15 cellular contexts compared by ENCODE assay signal in the genomic region with DNA sequence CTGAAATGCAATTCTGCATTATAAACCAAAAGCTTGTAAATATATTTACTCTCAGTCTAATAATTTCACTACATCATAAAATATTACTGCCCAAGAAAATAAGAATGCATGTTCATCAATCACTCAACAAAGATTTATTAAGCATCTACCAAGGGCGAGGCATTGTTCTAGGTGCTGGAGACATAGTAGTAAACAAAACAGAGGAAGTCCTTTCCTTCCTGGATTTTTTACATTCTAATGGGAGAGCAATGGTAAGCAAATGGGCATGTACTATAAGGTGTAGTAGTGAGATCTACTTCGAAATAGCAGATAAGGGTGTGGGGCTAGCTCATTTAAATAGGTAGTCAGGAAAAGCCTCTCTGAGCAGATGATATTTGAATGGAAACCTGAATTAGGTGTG. TPM values are rescaled to one million over a fixed set of nuclear protein-coding genes. Genes with fewer than 3 reads are reported as not detected.
DNase-seq lines count a peak whose midpoint lies in the region; ATAC-seq and TF ChIP-seq lines count a peak whose summit lies in the region.
"Had no signal": no experiment of that assay in that cellular context is flagged by ENCODE, and none has a peak within 500 bp of the region (broad histone marks: within the 10 kb centered on the region; RNA-seq: fewer than 3 reads in every experiment).

No MANE protein-coding gene starts in this region.

- peaks cover 8% of the 10 kb centered on the region for H3K27me3 Mint-ChIP-seq in GM23338 (ENCODE audit: insufficient read depth, low read depth, poor library complexity)
- no peaks in the 10 kb centered on the region for H3K27me3 Mint-ChIP-seq in dendritic cell treated with granulocyte-macrophage colony-stimulating factor and Interleukin-4, amounts not matched to agents 40 ng/mL and 50 ng/mL, for 4 days
- no peaks in the 10 kb centered on the region for H3K27me3 Mint-ChIP-seq in neural crest cell (ENCODE audit: low read depth)

- H3K27me3 ChIP-seq in GM23338 (ENCODE audit: insufficient read depth) (no peaks in the 10 kb centered on the region), PC-9 (ENCODE audit: insufficient read depth, low read depth) (no peaks in the 10 kb centered on the region), SK-N-SH (ENCODE audit: insufficient read depth) (no peaks in the 10 kb centered on the region), hepatocyte (no peaks in the 10 kb centered on the region)

- intact Hi-C loops in PC-9 (cut with micrococcal nuclease; ENCODE audit: unreplicated experiment), result no loop called here
- intact Hi-C loops in dendritic cell treated with granulocyte-macrophage colony-stimulating factor and Interleukin-4, amounts not matched to agents 40 ng/mL and 50 ng/mL, for 4 days (cut with micrococcal nuclease), result no loop called here

- no TSS peak for BruUV-seq in PC-9 (replicated peaks; lab: Mats Ljungman, UMichigan)

- no peak for TF ChIP-seq EP300 in SK-N-SH (IDR thresholded peaks at IDR 0.05; ENCODE audit: borderline replicate concordance in 1 of 2, low read depth in 1 of 2, low read length in 1 of 2)

- H3K9me3 Mint-ChIP-seq in GM23338, result no peaks in the 10 kb centered on the region
- no peaks in the 10 kb centered on the region for H3K9me3 Mint-ChIP-seq in dendritic cell treated with granulocyte-macrophage colony-stimulating factor and Interleukin-4, amounts not matched to agents 40 ng/mL and 50 ng/mL, for 4 days
- H3K9me3 Mint-ChIP-seq in neural crest cell, result no peaks in the 10 kb centered on the region
- H3K9me3 Mint-ChIP-seq: CD14-positive monocyte had no signal

- H3K4me1 Mint-ChIP-seq in GM23338, result peaks cover 46% of the 10 kb centered on the region
- peaks cover 39% of the 10 kb centered on the region for H3K4me1 Mint-ChIP-seq in dendritic cell treated with granulocyte-macrophage colony-stimulating factor and Interleukin-4, amounts not matched to agents 40 ng/mL and 50 ng/mL, for 4 days (ENCODE audit: low read depth)
- H3K4me1 Mint-ChIP-seq in neural crest cell, result peaks cover 25% of the 10 kb centered on the region

- H3K9me2 ChIP-seq in GM23338 (ENCODE audit: insufficient read depth) (no peaks in the 10 kb centered on the region), PC-9 (ENCODE audit: insufficient read depth) (no peaks in the 10 kb centered on the region), SK-N-SH (no peaks in the 10 kb centered on the region), hepatocyte (replicated peaks; ENCODE audit: insufficient read depth) (no peaks in the 10 kb centered on the region)

- H3K4me1 ChIP-seq in GM23338 (ENCODE audit: insufficient read depth) (peaks cover 50% of the 10 kb centered on the region), PC-9 (replicated peaks; ENCODE audit: insufficient read depth) (peaks cover 54% of the 10 kb centered on the region), SK-N-SH (ENCODE audit: control insufficient read depth in 1 of 2, insufficient read depth in 2 of 2, low read depth in 1 of 2, low read length in 1 of 2) (peaks cover 0 to 4% of the 10 kb centered on the region in 2 experiments; a peak in 1 of 4 replicates), hepatocyte (ENCODE audit: insufficient read depth) (peaks cover 6% of the 10 kb centered on the region)

- H3K79me2 ChIP-seq in GM23338 (replicated peaks; ENCODE audit: insufficient read depth), result peaks cover 46% of the 10 kb centered on the region
- peaks cover 25% of the 10 kb centered on the region for H3K79me2 ChIP-seq in PC-9 (ENCODE audit: low read depth)
- peaks cover 71% of the 10 kb centered on the region for H3K79me2 ChIP-seq in SK-N-SH (ENCODE audit: insufficient read depth)
- H3K79me2 ChIP-seq in hepatocyte, result peaks cover 58% of the 10 kb centered on the region

- POLR2A ChIA-PET in PC-9 (lab: Charles Lee; ENCODE audit: unreplicated experiment) (interaction anchor here (0.6 to 0.7 kb wide), 3 partner anchors 11 to 1695 kb away, joined by 3 to 11 read pairs (median 5); a partner anchor contains a TSS), SK-N-SH (lab: Yijun Ruan, JAX) (no interaction called here)

- WGBS in SK-N-SH (ENCODE audit: low lambda C conversion rate), result 91% methylated on average over 2 of the region's 2 CpGs
- 81% methylated on average over 2 of the region's 2 CpGs for WGBS in hepatocyte (ENCODE audit: low lambda C conversion rate, missing lambda C conversion rate)

- H3F3A ChIP-seq in GM23338 (replicated peaks; ENCODE audit: low read depth), result peaks cover 3% of the 10 kb centered on the region; the same call in 1 of the 2 replicates
- peaks cover 29% of the 10 kb centered on the region for H3F3A ChIP-seq in PC-9 (ENCODE audit: insufficient read depth, low read depth)
- peaks cover 11% of the 10 kb centered on the region for H3F3A ChIP-seq in SK-N-SH (replicated peaks; ENCODE audit: insufficient read depth)

- peak overlapping the region; percentile 47; the same call in 1 of the 2 replicates for H3K27ac Mint-ChIP-seq in GM23338
- peak overlapping the region; percentile 83 for H3K27ac Mint-ChIP-seq in dendritic cell treated with granulocyte-macrophage colony-stimulating factor and Interleukin-4, amounts not matched to agents 40 ng/mL and 50 ng/mL, for 4 days
- H3K27ac Mint-ChIP-seq in neural crest cell (ENCODE audit: unreplicated experiment), result peak overlapping the region; percentile 41

- H3K27ac ChIP-seq in GM23338 (ENCODE audit: low read depth), result peak overlapping the region; percentile 43; the same call in 1 of the 2 replicates
- peak overlapping the region; percentile 54 for H3K27ac ChIP-seq in PC-9
- H3K27ac ChIP-seq in SK-N-SH (ENCODE audit: low read depth in 2 of 2, low read length in 1 of 2), result no peak overlapping the region
- H3K27ac ChIP-seq in hepatocyte, result no peak overlapping the region

- ATAC-seq in GM23338 (no peak), GM21786 (IDR thresholded peaks at IDR 0.05; ENCODE audit: unreplicated experiment) (no peak)

- H3K9me3 ChIP-seq in PC-9 (ENCODE audit: insufficient read depth, low read depth), result no peaks in the 10 kb centered on the region
- H3K9me3 ChIP-seq in SK-N-SH, result no peaks in the 10 kb centered on the region
- H3K9me3 ChIP-seq in hepatocyte (ENCODE audit: low read depth), result no peaks in the 10 kb centered on the region

- H3K36me3 Mint-ChIP-seq in GM23338 (ENCODE audit: low read depth) (peaks cover 14% of the 10 kb centered on the region; the same call in 2 of the 3 replicates), neural crest cell (ENCODE audit: low read depth) (peaks cover 2% of the 10 kb centered on the region)
- H3K36me3 Mint-ChIP-seq in dendritic cell treated with granulocyte-macrophage colony-stimulating factor and Interleukin-4, amounts not matched to agents 40 ng/mL and 50 ng/mL, for 4 days (ENCODE audit: low read depth), result peaks cover 56% of the 10 kb centered on the region

- H4K20me1 ChIP-seq in GM23338 (replicated peaks; ENCODE audit: insufficient read depth) (0 out of 2 replicates have a peak, but pooled peaks cover 1% of the 10 kb centered on the region), PC-9 (ENCODE audit: insufficient read depth) (no peaks in the 10 kb centered on the region), SK-N-SH (ENCODE audit: insufficient read depth) (no peaks in the 10 kb centered on the region), hepatocyte (ENCODE audit: insufficient read depth, poor library complexity, severe bottlenecking) (no peaks in the 10 kb centered on the region)

- H3K4me3 ChIP-seq in GM23338, result no peak overlapping the region
- no peak overlapping the region; the same call in 1 of the 2 replicates for H3K4me3 ChIP-seq in PC-9
- H3K4me3 ChIP-seq in SK-N-SH (ENCODE audit: low read depth in 2 of 2, low read length in 1 of 2), result no peak overlapping the region
- H3K4me3 ChIP-seq in hepatocyte, result no peak overlapping the region

- DNase-seq in GM23338 (ENCODE audit: low spot score) (no peak), PC-9 (peak in 1 of 2 experiments; percentile 63), neural crest cell (ENCODE audit: low read depth, low spot score) (no peak), hepatic stellate cell (ENCODE audit: low spot score) (no peak), SK-N-SH (no peak), hepatocyte (ENCODE audit: low spot score) (no peak)
- DNase-seq: COR-L47, DMS53, NCI-H146, NCI-H345, NCI-H774, SHP77 treated with DMSO at 0.1 percent for 48 hours had no signal

- H2AFZ ChIP-seq in GM23338, result no peak overlapping the region
- no peak overlapping the region for H2AFZ ChIP-seq in PC-9
- H2AFZ ChIP-seq in SK-N-SH (ENCODE audit: low read depth), result no peak overlapping the region
- no peak overlapping the region for H2AFZ ChIP-seq in hepatocyte

- no peak for TF ChIP-seq CTCF in GM23338 (conservative IDR thresholded peaks at IDR 0.05; ENCODE audit: low read depth in 2 of 2)
- TF ChIP-seq CTCF in PC-9 (conservative IDR thresholded peaks at IDR 0.05), result no peak
- no peak for TF ChIP-seq CTCF in neural crest cell (conservative IDR thresholded peaks at IDR 0.05)
- TF ChIP-seq CTCF in SK-N-SH (IDR thresholded peaks at IDR 0.05), result no peak
- no peak for TF ChIP-seq CTCF in hepatocyte (IDR thresholded peaks at IDR 0.05; ENCODE audit: poor library complexity)

- H3K9ac ChIP-seq in SK-N-SH, result no peak overlapping the region

- H3K4me3 Mint-ChIP-seq in GM23338, result no peak overlapping the region; the same call in 2 of the 3 replicates
- no peak overlapping the region for H3K4me3 Mint-ChIP-seq in dendritic cell treated with granulocyte-macrophage colony-stimulating factor and Interleukin-4, amounts not matched to agents 40 ng/mL and 50 ng/mL, for 4 days
- H3K4me3 Mint-ChIP-seq in neural crest cell, result no peak overlapping the region
- H3K4me3 Mint-ChIP-seq: CD14-positive monocyte had no signal

- TF ChIP-seq RAD21 in SK-N-SH (IDR thresholded peaks at IDR 0.05; ENCODE audit: low read length), result no peak

- CTCF ChIA-PET in PC-9 (lab: Charles Lee), result no interaction called here
- CTCF ChIA-PET in SK-N-SH (lab: Yijun Ruan, JAX), result interaction anchor here (1.5 to 1.9 kb wide), 2 partner anchors 14 to 206 kb away, joined by 3 to 9 read pairs; no protein-coding TSS in a partner anchor

- H3K36me3 ChIP-seq in GM23338 (ENCODE audit: insufficient read depth) (no peaks in the 10 kb centered on the region), PC-9 (ENCODE audit: low read depth) (no peaks in the 10 kb centered on the region; the same call in 1 of the 2 replicates), SK-N-SH (replicated peaks in 1 of 2; ENCODE audit: control insufficient read depth in 1 of 2, insufficient read depth in 2 of 2, low read length in 1 of 2) (peaks cover 0 to 5% of the 10 kb centered on the region in 2 experiments), hepatocyte (replicated peaks; ENCODE audit: insufficient read depth, low read depth) (no peaks in the 10 kb centered on the region)

- peak overlapping the region; percentile 64 for H3K4me2 ChIP-seq in GM23338
- H3K4me2 ChIP-seq in PC-9, result peak overlapping the region; percentile 13; the same call in 1 of the 2 replicates
- H3K4me2 ChIP-seq in SK-N-SH, result no peak overlapping the region
- H3K4me2 ChIP-seq in hepatocyte, result no peak overlapping the region

RNA-seq across cellular contexts. Expression of a gene that starts 10.8 kb away (rescaled TPM):
- 22.7 and 23.5 TPM in 2 replicates for total RNA-seq in GM23338 (2014; rRNA removed; shearing (Covaris generic))
- polyA plus RNA-seq in GM23338 (2016; fragmentation: Nextera tagmentation; extraction: Ambion mirVana) (8.5 and 9.8 TPM in 2 replicates), SK-N-SH (2012; rRNA removed) (35.5 and 37.8 TPM in 2 replicates), hepatocyte (23.8 and 25.4 TPM in 2 replicates)
- total RNA-seq in PC-9 (2021) (32.6 and 33.1 TPM in 2 replicates), neural crest cell (24.2 and 25.5 TPM in 2 replicates), hepatocyte (25.6 and 26.4 TPM in 2 replicates)
- polyA plus RNA-seq in SK-N-SH (2012; cell fraction: cytosol; rRNA removed), result 16.8 and 22.1 TPM in 2 replicates
- polyA plus RNA-seq in SK-N-SH (2012; cell fraction: nucleus; rRNA removed), result 141 and 176 TPM in 2 replicates

RNA-seq across cellular contexts. Expression of a gene that starts 11.2 kb away (rescaled TPM):
- 23.0 and 35.0 TPM in 2 replicates for total RNA-seq in GM23338 (2014; rRNA removed; shearing (Covaris generic))
- polyA plus RNA-seq in GM23338 (2016; fragmentation: Nextera tagmentation; extraction: Ambion mirVana) (77.6 and 81.6 TPM in 2 replicates), SK-N-SH (2012; rRNA removed) (53.1 and 61.6 TPM in 2 replicates), hepatocyte (53.9 and 59.2 TPM in 2 replicates)
- total RNA-seq in PC-9 (2021) (27.4 and 33.0 TPM in 2 replicates), neural crest cell (39.3 and 44.5 TPM in 2 replicates), hepatocyte (18.3 and 36.5 TPM in 2 replicates)
- 48.6 and 49.2 TPM in 2 replicates for polyA plus RNA-seq in SK-N-SH (2012; cell fraction: cytosol; rRNA removed)
- polyA plus RNA-seq in SK-N-SH (2012; cell fraction: nucleus; rRNA removed), result 96.1 and 113 TPM in 2 replicates

RNA-seq across cellular contexts. Expression of a gene that starts 26.3 kb away (rescaled TPM):
- 0.08 and 0.80 TPM in 2 replicates for total RNA-seq in GM23338 (2014; rRNA removed; shearing (Covaris generic))
- polyA plus RNA-seq in GM23338 (2016; fragmentation: Nextera tagmentation; extraction: Ambion mirVana) (0.16 and 0.68 TPM in 2 replicates), SK-N-SH (2012; rRNA removed) (0.06 TPM in 1 of 2 replicates, not detected in the other), hepatocyte (0.77 and 0.97 TPM in 2 replicates)
- total RNA-seq in PC-9 (2021) (0.23 and 0.33 TPM in 2 replicates), neural crest cell (0.44 and 0.61 TPM in 2 replicates), hepatocyte (0.43 and 2.6 TPM in 2 replicates)
- 0.01 and 0.03 TPM in 2 replicates for polyA plus RNA-seq in SK-N-SH (2012; cell fraction: cytosol; rRNA removed)
- polyA plus RNA-seq in SK-N-SH (2012; cell fraction: nucleus; rRNA removed), result 0.08 and 0.19 TPM in 2 replicates

RNA-seq across cellular contexts. Expression of a gene that starts 32.2 kb away (rescaled TPM):
- 44.2 and 45.4 TPM in 2 replicates for total RNA-seq in GM23338 (2014; rRNA removed; shearing (Covaris generic))
- polyA plus RNA-seq in GM23338 (2016; fragmentation: Nextera tagmentation; extraction: Ambion mirVana), result 38.9 and 40.2 TPM in 2 replicates
- total RNA-seq in PC-9 (2021), result 1.2 and 1.5 TPM in 2 replicates
- total RNA-seq in neural crest cell, result 9.1 and 9.9 TPM in 2 replicates
- 0.60 and 0.67 TPM in 2 replicates for polyA plus RNA-seq in SK-N-SH (2012; rRNA removed)
- polyA plus RNA-seq in SK-N-SH (2012; cell fraction: cytosol; rRNA removed), result 0.41 and 0.66 TPM in 2 replicates
- polyA plus RNA-seq in SK-N-SH (2012; cell fraction: nucleus; rRNA removed), result 0.12 and 0.18 TPM in 2 replicates
- 97.2 and 105 TPM in 2 replicates for total RNA-seq in hepatocyte
- 165 and 213 TPM in 2 replicates for polyA plus RNA-seq in hepatocyte

RNA-seq across cellular contexts. Expression of a gene that starts 32.5 kb away (rescaled TPM):
- total RNA-seq in GM23338 (2014; rRNA removed; shearing (Covaris generic)), result not detected in 2 replicates
- polyA plus RNA-seq in GM23338 (2016; fragmentation: Nextera tagmentation; extraction: Ambion mirVana) (not detected in 2 replicates), SK-N-SH (2012; rRNA removed) (not detected in 2 replicates), hepatocyte (0.47 TPM in 1 of 2 replicates, not detected in the other)
- total RNA-seq in PC-9 (2021) (0.55 and 0.65 TPM in 2 replicates), neural crest cell (not detected in 2 replicates), hepatocyte (0.24 TPM in 1 of 2 replicates, not detected in the other)
- polyA plus RNA-seq in SK-N-SH (2012; cell fraction: cytosol; rRNA removed), result not detected in 2 replicates
- not detected in 2 replicates for polyA plus RNA-seq in SK-N-SH (2012; cell fraction: nucleus; rRNA removed)
- polyA plus RNA-seq: CD14-positive monocyte had no signal

Comparison
In these comparisons a context has a peak if more than half of its experiments do, and no peak if none do; other contexts are left out.
1. H3K27ac ChIP-seq: peak in GM23338 (single experiment) and PC-9 (single experiment); none in SK-N-SH (0 of 2) and hepatocyte (single experiment).
2. H3K4me2 ChIP-seq: peak in GM23338 (single experiment) and PC-9 (single experiment); none in SK-N-SH (single experiment) and hepatocyte (single experiment).
3. Peak in every context shown above with its lines, with median percentiles within 50 percentile points of each other: H3K27ac Mint-ChIP-seq.